In the genomic region with DNA sequence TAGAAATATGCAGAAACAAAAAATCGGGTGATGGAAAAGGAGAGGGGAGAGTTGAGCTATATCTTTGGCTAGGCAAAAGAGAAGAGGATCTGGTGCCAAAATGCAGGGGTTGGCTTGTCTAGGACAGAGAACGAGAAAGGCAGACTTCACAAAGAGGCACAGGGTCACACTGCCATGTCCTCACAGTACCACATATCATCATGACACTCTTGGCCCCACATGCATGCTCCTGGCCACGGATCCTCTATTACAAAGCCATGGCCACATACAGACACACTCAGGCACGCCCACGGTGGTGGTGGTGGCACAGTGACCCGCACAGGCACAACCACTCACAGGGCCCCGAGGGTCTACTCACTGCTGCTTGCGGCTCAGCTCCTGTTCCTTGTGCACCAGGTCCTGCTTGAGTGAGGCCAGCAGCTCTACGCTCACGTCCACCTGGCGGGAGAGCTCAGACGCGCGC, we compare ENCODE assay signal across 1 cellular context.
TF ChIP-seq lines count a peak whose summit lies in the region.

No MANE protein-coding gene starts in this region.

TF ChIP-seq in H1, 55 proteins besides CTCF, POLR2A, EP300 and RAD21:
- TF ChIP-seq CHD1 (IDR thresholded peaks at IDR 0.05; ENCODE audit: low read depth, low read length) (no peak), TAF7 (optimal IDR thresholded peaks at IDR 0.05; ENCODE audit: borderline replicate concordance, low read depth, low read length) (no peak), EZH2 (IDR thresholded peaks at IDR 0.05; ENCODE audit: low read depth, low read length, severe bottlenecking) (peak; percentile 37), MAFK (IDR thresholded peaks at IDR 0.05; ENCODE audit: low read depth, low read length) (no peak), POLR2AphosphoS5 (IDR thresholded peaks at IDR 0.05; ENCODE audit: low read depth, low read length) (0 out of 2 replicates have a peak, but pooled peaks have one; percentile 36), RXRA (IDR thresholded peaks at IDR 0.05; ENCODE audit: insufficient read depth, low read depth, low read length) (no peak), HDAC6 (IDR thresholded peaks at IDR 0.05; ENCODE audit: low read depth, low read length) (no peak)
- TF ChIP-seq, protein P1, sequence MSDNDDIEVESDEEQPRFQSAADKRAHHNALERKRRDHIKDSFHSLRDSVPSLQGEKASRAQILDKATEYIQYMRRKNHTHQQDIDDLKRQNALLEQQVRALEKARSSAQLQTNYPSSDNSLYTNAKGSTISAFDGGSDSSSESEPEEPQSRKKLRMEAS (IDR thresholded peaks at IDR 0.05): no peak
